8 cellular contexts compared by ENCODE assay signal in the genomic region with DNA sequence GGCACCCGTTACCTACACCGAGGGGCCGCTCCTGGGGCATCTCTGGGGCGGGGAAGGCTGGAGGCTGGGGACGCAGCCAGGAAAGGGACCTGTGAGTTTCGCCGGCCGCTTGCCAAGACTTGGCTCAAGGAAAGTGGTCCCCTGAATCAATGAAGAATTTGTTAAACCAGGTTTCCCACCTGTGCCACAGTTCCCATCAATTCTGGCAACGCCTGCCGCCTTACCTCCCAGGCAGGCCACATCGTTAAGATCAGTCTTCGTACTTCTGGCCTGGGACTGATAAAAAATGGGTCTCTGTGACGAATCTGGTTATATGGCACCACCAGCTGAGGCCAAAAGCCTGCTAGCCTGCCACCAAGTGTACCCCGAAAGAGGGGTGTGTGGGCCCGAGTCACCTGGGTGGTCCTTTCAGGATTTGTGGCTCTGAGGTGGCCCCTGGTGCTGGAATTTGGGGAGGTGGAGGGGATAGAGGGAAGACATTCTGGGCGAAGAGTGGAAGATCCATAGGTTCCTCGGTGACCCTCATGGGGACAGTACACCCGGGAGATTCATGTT. TPM values are rescaled to one million over a fixed set of nuclear protein-coding genes. Genes with fewer than 3 reads are reported as not detected.
DNase-seq lines count a peak whose midpoint lies in the region; ATAC-seq and TF ChIP-seq lines count a peak whose summit lies in the region.

No MANE protein-coding gene starts in this region.

- TF ChIP-seq CTCF in Caco-2 (IDR thresholded peaks at IDR 0.05; ENCODE audit: insufficient read depth in 1 of 2, low read depth in 1 of 2, low read length in 1 of 2, severe bottlenecking in 1 of 2, unreplicated experiment in 1 of 2): peak in 1 of 2 experiments; percentile 83
- TF ChIP-seq CTCF in esophagus squamous epithelium (IDR thresholded peaks at IDR 0.05): no peak

- no peak overlapping the region for H2BK12ac ChIP-seq in trophoblast cell (ENCODE audit: low read length)

- H4K12ac ChIP-seq in trophoblast cell (ENCODE audit: low read depth, low read length): no peak overlapping the region

- no TSS peak for BruUV-seq in Caco-2 (replicated peaks; lab: Mats Ljungman, UMichigan)

- peaks cover 11% of the 10 kb centered on the region for H3K4me1 Mint-ChIP-seq in Caco-2 (ENCODE audit: low read depth, unreplicated experiment)

- peak overlapping the region; percentile 10 for H2AFZ ChIP-seq in trophoblast cell (ENCODE audit: insufficient read depth, low read length, poor library complexity)

- no peak overlapping the region for H3K27ac Mint-ChIP-seq in Caco-2 (ENCODE audit: unreplicated experiment)

- no peak overlapping the region for H4K91ac ChIP-seq in trophoblast cell (ENCODE audit: low read depth, low read length)

- CTCF ChIA-PET in Caco-2 (lab: Charles Lee): no interaction called here

- no peak overlapping the region for H3K4ac ChIP-seq in trophoblast cell (ENCODE audit: low read depth, low read length)

- peak overlapping the region; percentile 87 for H3K4me2 ChIP-seq in trophoblast cell (ENCODE audit: low read length)

- H3K4me1 ChIP-seq in Caco-2 (peaks cover 19% of the 10 kb centered on the region), SJSA1 (replicated peaks) (peaks cover 15% of the 10 kb centered on the region), esophagus squamous epithelium (peaks cover 12 to 55% (median 26%) of the 10 kb centered on the region in 3 donors), trophoblast cell (ENCODE audit: control insufficient read depth in 1 of 2, insufficient read depth in 2 of 2, low read length in 2 of 2) (peaks cover 2 to 5% of the 10 kb centered on the region in 2 experiments)

- no peak overlapping the region for H3K9ac ChIP-seq in trophoblast cell (ENCODE audit: low read length)

- no peak overlapping the region for H4K8ac ChIP-seq in trophoblast cell (ENCODE audit: low read depth, low read length)

- intact Hi-C loops in Caco-2 (cut with micrococcal nuclease; ENCODE audit: unreplicated experiment): loop anchor here (5.0 to 10.0 kb wide), 3 partner anchors 90 to 252 kb away; a partner anchor contains a TSS
- intact Hi-C loops in esophagus squamous epithelium (cut with DNase I): no loop called here

- peaks cover 27% of the 10 kb centered on the region for H3K27me3 Mint-ChIP-seq in Caco-2 (ENCODE audit: insufficient read depth, unreplicated experiment)

- no peaks in the 10 kb centered on the region for H3K79me2 ChIP-seq in trophoblast cell (ENCODE audit: control insufficient read depth, insufficient read depth, low read length, poor library complexity)

- DNase-seq in Caco-2 (no peak), SJSA1 (ENCODE audit: low read depth in 1 of 2, low spot score in 2 of 2) (no peak), esophagus squamous epithelium (lab: John Stamatoyannopoulos, UW) (no peak), trophoblast cell (no peak), Ammon's horn (ENCODE audit: low spot score) (no peak)
- DNase-seq in stimulated activated naive CD4-positive, alpha-beta T cell (lab: John Stamatoyannopoulos, UW): no peak

- H2AK5ac ChIP-seq in trophoblast cell (ENCODE audit: low read length): no peak overlapping the region

- no peaks in the 10 kb centered on the region for H3K9me3 Mint-ChIP-seq in Caco-2 (ENCODE audit: unreplicated experiment)

- no peak for TF ChIP-seq POLR2A in esophagus squamous epithelium (IDR thresholded peaks at IDR 0.05)

- H2BK120ac ChIP-seq in trophoblast cell (ENCODE audit: insufficient read depth, low read length, poor library complexity): no peak overlapping the region

- no peak overlapping the region for H2BK5ac ChIP-seq in trophoblast cell (ENCODE audit: low read depth, low read length, poor library complexity)

- ATAC-seq in HG02981 (IDR thresholded peaks at IDR 0.05; ENCODE audit: unreplicated experiment): no peak
- ATAC-seq in HG03457 (IDR thresholded peaks at IDR 0.05; ENCODE audit: unreplicated experiment): no peak

- no peak overlapping the region for H3K18ac ChIP-seq in trophoblast cell (ENCODE audit: low read length)

- H3K23ac ChIP-seq in trophoblast cell (ENCODE audit: low read length): no peak overlapping the region

- peaks cover 6% of the 10 kb centered on the region for H3K36me3 Mint-ChIP-seq in Caco-2 (ENCODE audit: insufficient read depth, unreplicated experiment)

- H3K4me3 Mint-ChIP-seq in Caco-2 (ENCODE audit: unreplicated experiment): peak overlapping the region; percentile 87

- H3K27ac ChIP-seq in SJSA1 (no peak overlapping the region), esophagus squamous epithelium (peak overlapping the region; percentile 91 to 95 (median 92)), trophoblast cell (ENCODE audit: low read depth, low read length) (no peak overlapping the region)

- H3K79me1 ChIP-seq in trophoblast cell (ENCODE audit: low read length): no peaks in the 10 kb centered on the region

- H3K36me3 ChIP-seq in Caco-2 (ENCODE audit: control insufficient read depth, insufficient read depth, low read length): no peaks in the 10 kb centered on the region
- no peaks in the 10 kb centered on the region for H3K36me3 ChIP-seq in SJSA1
- no peaks in the 10 kb centered on the region for H3K36me3 ChIP-seq in esophagus squamous epithelium
- H3K36me3 ChIP-seq in trophoblast cell (ENCODE audit: control insufficient read depth in 1 of 2, insufficient read depth in 2 of 2, low read length in 2 of 2): no peaks in the 10 kb centered on the region

- H3K9me3 ChIP-seq in Caco-2 (no peaks in the 10 kb centered on the region), SJSA1 (replicated peaks) (no peaks in the 10 kb centered on the region), esophagus squamous epithelium (no peaks in the 10 kb centered on the region), trophoblast cell (ENCODE audit: insufficient read depth, low read depth, low read length) (no peaks in the 10 kb centered on the region)

- H3K4me3 ChIP-seq in Caco-2 (ENCODE audit: low read depth, low read length): peak overlapping the region; percentile 44
- H3K4me3 ChIP-seq in SJSA1: peak overlapping the region; percentile 33
- H3K4me3 ChIP-seq in esophagus squamous epithelium: peak overlapping the region; percentile 68 to 92 (median 80)
- peak overlapping the region; percentile 70 for H3K4me3 ChIP-seq in trophoblast cell (ENCODE audit: low read depth, low read length)

- H3K27me3 ChIP-seq in Caco-2 (replicated peaks; ENCODE audit: control insufficient read depth, insufficient read depth, low read length) (peaks cover 6% of the 10 kb centered on the region), SJSA1 (replicated peaks) (peaks cover 55% of the 10 kb centered on the region), esophagus squamous epithelium (peaks cover 0 to 51% (median 0%) of the 10 kb centered on the region in 4 donors), trophoblast cell (ENCODE audit: insufficient read depth, low read length) (peaks cover 21% of the 10 kb centered on the region)

- POLR2A ChIA-PET in Caco-2 (lab: Charles Lee): no interaction called here

- 34 to 50% methylated on average over 8 to 11 of the region's 18 CpGs for WGBS in esophagus squamous epithelium, 2 donors
- no CpG with 5 or more reads among the region's 18 CpGs for WGBS in trophoblast cell (ENCODE audit: extremely low coverage, insufficient coverage, insufficient read length)

- no peak overlapping the region for H3K14ac ChIP-seq in trophoblast cell (ENCODE audit: low read length)

RNA-seq across cellular contexts. Expression of a gene that starts 0.8 kb away (rescaled TPM):
- total RNA-seq in Caco-2 (2022): 0.32 and 0.70 TPM in 2 replicates
- 0.42 and 1.4 TPM in 2 replicates for total RNA-seq in SJSA1 (2014; rRNA removed; shearing (Covaris generic))
- 10 to 100 TPM; 15.8 to 75.8 (median 52.0) TPM for total RNA-seq in esophagus squamous epithelium
- 0.04 and 0.10 TPM in 2 replicates for polyA plus RNA-seq in trophoblast cell (2013)

Comparison
In these comparisons a context has a peak if more than half of its experiments do, and no peak if none do; other contexts are left out.
1. H3K27ac ChIP-seq: peak in esophagus squamous epithelium (4 of 4); none in SJSA1 (single experiment) and trophoblast cell (single experiment).
2. Peak in every context shown above with its lines, with median percentiles within 50 percentile points of each other: H3K4me3 ChIP-seq.